Comparison of ENCODE assay signal across 32 cellular contexts in genomic region chr2:205816268-205816667, GRCh38.
"Had no signal": no experiment of that assay in that cellular context is flagged by ENCODE, and none has a peak within 500 bp of the region (broad histone marks: within the 10 kb centered on the region; RNA-seq: fewer than 3 reads in every experiment).

No MANE protein-coding gene starts in this region.

- H3K4me3 Mint-ChIP-seq: activated CD4-positive, alpha-beta memory T cell treated with anti-CD3 and anti-CD28 coated beads for 36 hours; activated naive CD4-positive, alpha-beta T cell treated with anti-CD3 and anti-CD28 coated beads for 36 hours; activated T-cell treated with anti-CD3 and anti-CD28 coated beads, Interleukin-2, amount 50 U/mL, for 4 hours; activated T-helper 1 cell treated with anti-CD3 and anti-CD28 coated beads, Interleukin-12 subunit alpha, Interleukin-12 subunit beta, Interleukin-2, Interleukin-4 antibody, amounts not matched to agents 30 ng/mL and 10 ng/mL and 1 ng/mL, durations not matched to agents 14 hours and 24 hours and 36 hours; T-helper 2 cell treated with Interferon-gamma antibody and Interleukin-4, amounts not matched to agents 5 μg/mL and 100 μg/mL, for 36 hours; WTC11 had no signal

- DNase-seq: activated CD4-positive, alpha-beta memory T cell treated with anti-CD3 and anti-CD28 coated beads for 36 hours; activated CD4-positive, alpha-beta T cell treated with anti-CD3 and anti-CD28 coated beads for 4 hours; activated CD4-positive, alpha-beta T cell treated with anti-CD3 and anti-CD28 coated beads, Interleukin-2, amount 50 U/mL, for 1 hour; activated CD8-positive, alpha-beta memory T cell treated with anti-CD3 and anti-CD28 coated beads, Interleukin-2, amount 50 U/mL, for 4 hours; activated gamma-delta T cell treated with Interleukin-2 at 50 U/mL for 16 hours; activated naive CD4-positive, alpha-beta T cell treated with anti-CD3 and anti-CD28 coated beads for 36 hours; activated T-cell treated with anti-CD3 and anti-CD28 coated beads for 4 hours; activated T-cell treated with anti-CD3 and anti-CD28 coated beads, Interleukin-2, amount 50 U/mL, for 4 hours; adrenal gland; body of pancreas; MM.1S; MV-4-11; NCI-H1092; NCI-H187; NCI-H2029 treated with DMSO at 0.1 percent for 48 hours; NCI-H2107; NCI-H2171; NCI-H510A; NCI-H526; NCI-H748 treated with DMSO at 0.1 percent for 48 hours; NK-92 treated with Interleukin-12 subunit alpha and Interleukin-12 subunit beta, amount 100 ng/mL, for 24 hours; SHP77 had no signal

- H3K36me3 ChIP-seq: adrenal gland, breast epithelium, SJSA1 had no signal

- H3K4me3 ChIP-seq: adrenal gland, body of pancreas, breast epithelium, K562, SJSA1 had no signal

- H3K36me3 Mint-ChIP-seq: activated CD4-positive, alpha-beta memory T cell treated with anti-CD3 and anti-CD28 coated beads for 36 hours; activated naive CD4-positive, alpha-beta T cell treated with anti-CD3 and anti-CD28 coated beads, Interleukin-2, amount 50 U/mL, for 72 hours; WTC11 had no signal

- H3K27ac Mint-ChIP-seq: activated CD4-positive, alpha-beta memory T cell treated with anti-CD3 and anti-CD28 coated beads for 36 hours; activated naive CD4-positive, alpha-beta T cell treated with anti-CD3 and anti-CD28 coated beads for 36 hours; activated naive CD4-positive, alpha-beta T cell treated with anti-CD3 and anti-CD28 coated beads, Interleukin-2, amount 50 U/mL, for 72 hours; activated T-helper 1 cell treated with anti-CD3 and anti-CD28 coated beads, Interleukin-12 subunit alpha, Interleukin-12 subunit beta, Interleukin-2, Interleukin-4 antibody, amounts not matched to agents 30 ng/mL and 10 ng/mL and 1 ng/mL, durations not matched to agents 14 hours and 24 hours and 36 hours; T-helper 2 cell treated with Interferon-gamma antibody and Interleukin-4, amounts not matched to agents 5 μg/mL and 100 μg/mL, for 36 hours; WTC11 had no signal

- H3K27ac ChIP-seq: adrenal gland, body of pancreas, breast epithelium, SJSA1 had no signal

- H3K27me3 ChIP-seq: adrenal gland, body of pancreas, breast epithelium, SJSA1 had no signal

- FAIRE-seq: astrocyte, K562, TTC549 had no signal

- ATAC-seq: activated CD4-positive, CD25-positive, alpha-beta regulatory T cell treated with anti-CD3 and anti-CD28 coated beads, Interleukin-2, amount 50 U/mL, for 24 hours; activated naive CD4-positive, alpha-beta T cell treated with anti-CD3 and anti-CD28 coated beads, Interleukin-2, amount 50 U/mL, for 72 hours; activated T-cell treated with anti-CD3 and anti-CD28 coated beads, Interleukin-2, amount 50 U/mL, for 4 hours; body of pancreas; K562; WTC11 had no signal

- H3K4me1 ChIP-seq: adrenal gland, body of pancreas, breast epithelium, SJSA1 had no signal

- H3K9me3 ChIP-seq: adrenal gland, body of pancreas, SJSA1 had no signal

- H3K9me3 Mint-ChIP-seq: activated CD4-positive, alpha-beta memory T cell treated with anti-CD3 and anti-CD28 coated beads for 36 hours; activated naive CD4-positive, alpha-beta T cell treated with anti-CD3 and anti-CD28 coated beads for 36 hours; activated naive CD4-positive, alpha-beta T cell treated with anti-CD3 and anti-CD28 coated beads, Interleukin-2, amount 50 U/mL, for 72 hours; activated T-cell treated with anti-CD3 and anti-CD28 coated beads, Interleukin-2, amount 50 U/mL, for 4 hours; activated T-helper 1 cell treated with anti-CD3 and anti-CD28 coated beads, Interleukin-12 subunit alpha, Interleukin-12 subunit beta, Interleukin-2, Interleukin-4 antibody, amounts not matched to agents 30 ng/mL and 10 ng/mL and 1 ng/mL, durations not matched to agents 14 hours and 24 hours and 36 hours; T-helper 2 cell treated with Interferon-gamma antibody and Interleukin-4, amounts not matched to agents 5 μg/mL and 100 μg/mL, for 36 hours had no signal
